In the genomic region with DNA sequence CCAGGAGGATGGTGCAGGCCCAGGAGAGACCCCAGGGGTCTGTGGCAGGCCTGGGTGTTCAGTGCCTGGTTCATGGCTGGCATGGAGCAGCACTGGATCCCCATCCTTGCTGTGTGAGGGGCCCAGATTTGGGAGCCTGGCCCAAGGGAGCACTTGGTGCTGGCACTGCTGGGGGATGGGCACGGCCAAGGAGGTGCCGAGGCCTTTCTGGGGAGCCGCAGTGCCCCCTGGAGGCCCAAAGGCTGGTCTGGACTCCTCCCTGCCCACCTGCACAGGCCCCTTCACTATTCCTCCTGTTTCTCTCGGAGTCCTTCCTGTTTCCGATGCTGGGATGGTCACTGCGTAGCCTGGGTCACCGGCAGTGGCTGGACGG, we compare ENCODE assay signal across 11 cellular contexts. TPM values are rescaled to one million over a fixed set of nuclear protein-coding genes. Genes with fewer than 3 reads are reported as not detected.
A peak's percentile ranks its signal among the peaks of the same experiment; 100 is the strongest.
DNase-seq lines count a peak whose midpoint lies in the region; ATAC-seq, FAIRE-seq and TF ChIP-seq lines count a peak whose summit lies in the region.
"Had no signal": no experiment of that assay in that cellular context is flagged by ENCODE, and none has a peak within 500 bp of the region (broad histone marks: within the 10 kb centered on the region; RNA-seq: fewer than 3 reads in every experiment).

No MANE protein-coding gene starts in this region.

- no peak for TF ChIP-seq POLR2A in HepG2 (IDR thresholded peaks at IDR 0.05; ENCODE audit: insufficient read depth in 1 of 2, low read depth in 2 of 2, low read length in 2 of 2)
- TF ChIP-seq POLR2A in esophagus muscularis mucosa (IDR thresholded peaks at IDR 0.05; ENCODE audit: low read depth): no peak

- no peaks in the 10 kb centered on the region for H3K27me3 ChIP-seq in HAP-1 (ENCODE audit: low read depth)
- H3K27me3 ChIP-seq in HepG2 (ENCODE audit: control insufficient read depth in 1 of 2, insufficient read depth in 2 of 2, low read length in 2 of 2): no peaks in the 10 kb centered on the region
- no peaks in the 10 kb centered on the region for H3K27me3 ChIP-seq in esophagus muscularis mucosa
- H3K27me3 ChIP-seq: upper lobe of left lung had no signal

- no peak overlapping the region for H3K4me3 Mint-ChIP-seq in activated CD8-positive, alpha-beta T cell treated with anti-CD3 and anti-CD28 coated beads, Interleukin-2, amount 10 ng/mL, durations not matched to agents 7 days and 5 days

- CTCF ChIA-PET in activated CD8-positive, alpha-beta T cell treated with anti-CD3 and anti-CD28 coated beads, Interleukin-2, amount 10 ng/mL, durations not matched to agents 7 days and 5 days (lab: Charles Lee): interaction anchor here (0.8 to 3.0 kb wide), 11 partner anchors 18 to 191 kb away, joined by 3 to 17 read pairs (median 5); no protein-coding TSS in a partner anchor
- CTCF ChIA-PET in HepG2 (lab: Yijun Ruan, JAX; ENCODE audit: low intra/inter-chr PET ratio, low total read pairs): interaction anchor here (1.6 to 2.5 kb wide), 2 partner anchors 53 to 147 kb away, joined by 5 to 17 read pairs; no protein-coding TSS in a partner anchor

- no peaks in the 10 kb centered on the region for H3K4me1 ChIP-seq in HAP-1
- peaks cover 33% of the 10 kb centered on the region for H3K4me1 ChIP-seq in HepG2 (ENCODE audit: insufficient read depth, low read length)
- H3K4me1 ChIP-seq in esophagus muscularis mucosa: peaks cover 16 to 39% (median 31%) of the 10 kb centered on the region in 4 donors

- peaks cover 18% of the 10 kb centered on the region for H3K4me1 Mint-ChIP-seq in activated CD8-positive, alpha-beta T cell treated with anti-CD3 and anti-CD28 coated beads, Interleukin-2, amount 10 ng/mL, durations not matched to agents 7 days and 5 days (ENCODE audit: low read depth)

- H3K4me3 ChIP-seq in HAP-1: peak overlapping the region; percentile 60
- peak overlapping the region in 1 of 3 experiments; percentile 76; a peak in 1 of 6 replicates for H3K4me3 ChIP-seq in HepG2 (replicated peaks in 1 of 3; ENCODE audit: insufficient read depth in 1 of 3, low read depth in 2 of 3, low read length in 3 of 3)
- H3K4me3 ChIP-seq in esophagus muscularis mucosa: no peak overlapping the region
- H3K4me3 ChIP-seq: SJSA1 had no signal

- H3K27me3 Mint-ChIP-seq in activated CD8-positive, alpha-beta T cell treated with anti-CD3 and anti-CD28 coated beads, Interleukin-2, amount 10 ng/mL, durations not matched to agents 7 days and 5 days (ENCODE audit: low read depth): peaks cover 6% of the 10 kb centered on the region

- peak overlapping the region; percentile 87 for H3K4me2 ChIP-seq in HepG2 (ENCODE audit: low read depth, low read length)

- TF ChIP-seq RAD21 in HepG2 (CRISPR knock-in tag; IDR thresholded peaks at IDR 0.05): no peak; the same call in 1 of the 2 replicates

- in situ Hi-C loops in HAP-1 (cut with MboI; ENCODE audit: low sequenced_read_pairs): loop anchor here (10.0 to 25.0 kb wide), 2 partner anchors 147 to 399 kb away; no protein-coding TSS in a partner anchor
- in situ Hi-C loops in HepG2 (cut with HindIII; ENCODE audit: extremely low pct_ligation_motif_present, low pct_unique_long_range_greater_than_20kb): no loop called here

- H3K27ac Mint-ChIP-seq in activated CD8-positive, alpha-beta T cell treated with anti-CD3 and anti-CD28 coated beads, Interleukin-2, amount 10 ng/mL, durations not matched to agents 7 days and 5 days: no peak overlapping the region

- no peak for TF ChIP-seq EP300 in HepG2 (IDR thresholded peaks at IDR 0.05; ENCODE audit: low read depth in 2 of 2, low read length in 2 of 2)
- TF ChIP-seq EP300 in HepG2 (CRISPR knock-in tag; IDR thresholded peaks at IDR 0.05; ENCODE audit: borderline replicate concordance): no peak
- no peak for TF ChIP-seq EP300 in esophagus muscularis mucosa (IDR thresholded peaks at IDR 0.05)

- WGBS in HepG2 (ENCODE audit: low lambda C conversion rate): 84% methylated on average over 5 of the region's 8 CpGs
- WGBS in esophagus muscularis mucosa: 84% methylated on average over 5 of the region's 8 CpGs

- peaks cover 7% of the 10 kb centered on the region for H3K79me2 ChIP-seq in HepG2 (ENCODE audit: insufficient read depth, low read length)

- DNase-seq in DMS79 treated with DMSO at 0.1 percent for 48 hours (lab: John Stamatoyannopoulos, UW) (peak; percentile 87), HAP-1 (ENCODE audit: low spot score in 2 of 2) (peak in 1 of 2 experiments; percentile 68), HepG2 (ENCODE audit: low spot score) (no peak), GOT3 (lab: John Stamatoyannopoulos, UW) (no peak), esophagus muscularis mucosa (ENCODE audit: extremely low spot score) (no peak)
- DNase-seq in activated CD8-positive, alpha-beta T cell treated with anti-CD3 and anti-CD28 coated beads, Interleukin-2, amount 10 ng/mL, durations not matched to agents 7 days and 5 days: peak; percentile 42

- intact Hi-C loops in HepG2 (cut with micrococcal nuclease; ENCODE audit: unreplicated experiment): loop anchor here (2.0 kb wide), 1 partner anchor 147 kb away; no protein-coding TSS in a partner anchor
- intact Hi-C loops in esophagus muscularis mucosa (cut with DNase I): no loop called here

- no peak for FAIRE-seq in HepG2 (lab: Jason Lieb, UNC)

- H2AFZ ChIP-seq in HepG2 (ENCODE audit: low read length): no peak overlapping the region

- H4K20me1 ChIP-seq in HepG2 (ENCODE audit: insufficient read depth, low read length): peaks cover 18% of the 10 kb centered on the region; the same call in 1 of the 2 replicates

- ATAC-seq in activated CD8-positive, alpha-beta T cell treated with anti-CD3 and anti-CD28 coated beads, Interleukin-2, amount 10 ng/mL, durations not matched to agents 7 days and 5 days: no peak
- ATAC-seq in HepG2 (peak; percentile 36), GM18520 (IDR thresholded peaks at IDR 0.05; ENCODE audit: unreplicated experiment) (no peak), GM19463 (IDR thresholded peaks at IDR 0.05; ENCODE audit: unreplicated experiment) (no peak)

- POLR2A ChIA-PET in activated CD8-positive, alpha-beta T cell treated with anti-CD3 and anti-CD28 coated beads, Interleukin-2, amount 10 ng/mL, durations not matched to agents 7 days and 5 days (lab: Charles Lee): no interaction called here
- POLR2A ChIA-PET in HepG2 (lab: Yijun Ruan, JAX): no interaction called here

- H3K27ac ChIP-seq in HepG2 (ENCODE audit: extremely low read length, insufficient read depth, low read length) (no peak overlapping the region), esophagus muscularis mucosa (replicated peaks in 1 of 4) (no peak overlapping the region)
- H3K27ac ChIP-seq: SJSA1, upper lobe of left lung had no signal

- H3K36me3 Mint-ChIP-seq in activated CD8-positive, alpha-beta T cell treated with anti-CD3 and anti-CD28 coated beads, Interleukin-2, amount 10 ng/mL, durations not matched to agents 7 days and 5 days (ENCODE audit: low read depth): no peaks in the 10 kb centered on the region

- H3K9me3 ChIP-seq in HAP-1: no peaks in the 10 kb centered on the region
- H3K9me3 ChIP-seq in HepG2 (ENCODE audit: low read length): no peaks in the 10 kb centered on the region
- H3K9me3 ChIP-seq in esophagus muscularis mucosa: no peaks in the 10 kb centered on the region
- H3K9me3 ChIP-seq: SJSA1, upper lobe of left lung had no signal

- peak; percentile 67 for TF ChIP-seq CTCF in HepG2 (CRISPR knock-in tag; IDR thresholded peaks at IDR 0.05)
- TF ChIP-seq CTCF in esophagus muscularis mucosa (IDR thresholded peaks at IDR 0.05): no peak

- no peaks in the 10 kb centered on the region for H3K9me3 Mint-ChIP-seq in activated CD8-positive, alpha-beta T cell treated with anti-CD3 and anti-CD28 coated beads, Interleukin-2, amount 10 ng/mL, durations not matched to agents 7 days and 5 days (ENCODE audit: insufficient read depth)

- H3K36me3 ChIP-seq in HAP-1 (replicated peaks): peaks cover 7% of the 10 kb centered on the region
- H3K36me3 ChIP-seq in HepG2 (replicated peaks in 1 of 2; ENCODE audit: control insufficient read depth in 1 of 2, insufficient read depth in 2 of 2, low read length in 2 of 2): peaks cover 0 to 10% of the 10 kb centered on the region in 2 experiments; a peak in 1 of 5 replicates
- peaks cover 0 to 21% (median 4%) of the 10 kb centered on the region in 4 donors for H3K36me3 ChIP-seq in esophagus muscularis mucosa
- H3K36me3 ChIP-seq: SJSA1 had no signal

- no TSS peak for BruUV-seq in HepG2 (replicated peaks; lab: Mats Ljungman, UMichigan)

- H3K9ac ChIP-seq in HepG2 (ENCODE audit: insufficient read depth, low read depth, low read length): no peak overlapping the region

RNA-seq across cellular contexts. Expression of gene LRCOL1, which starts 48.6 kb away (rescaled TPM):
- total RNA-seq in activated CD8-positive, alpha-beta T cell treated with anti-CD3 and anti-CD28 coated beads, Interleukin-2, amount 10 ng/mL, durations not matched to agents 7 days and 5 days: not detected
- total RNA-seq in HepG2 (2016; rRNA removed; fragmentation: Illumina TruSeq; extraction: Trizol) (not detected in 2 replicates), esophagus muscularis mucosa (not detected)
- total RNA-seq in HepG2 (2016; cell fraction: cytosol; rRNA removed; fragmentation: Illumina TruSeq; extraction: Trizol; ENCODE audit: low read depth): not detected in 2 replicates
- not detected in 2 replicates for total RNA-seq in HepG2 (2016; cell fraction: insoluble cytoplasmic fraction; rRNA removed; fragmentation: Illumina TruSeq; extraction: Trizol)
- total RNA-seq in HepG2 (2016; cell fraction: membrane; rRNA removed; fragmentation: Illumina TruSeq; extraction: Trizol): not detected in 2 replicates
- not detected in 2 replicates for total RNA-seq in HepG2 (2016; cell fraction: nucleus; rRNA removed; fragmentation: Illumina TruSeq; extraction: Trizol)
- 0.14 TPM in 1 of 2 replicates, not detected in the other for polyA plus RNA-seq in HepG2 (2011; rRNA removed)
- polyA plus RNA-seq in HepG2 (2011; cell fraction: cytosol; rRNA removed): 0.05 and 0.09 TPM in 2 replicates
- 0.57 TPM in 1 of 2 replicates, not detected in the other for polyA plus RNA-seq in HepG2 (2011; cell fraction: nucleus; rRNA removed)
- not detected in 2 replicates for polyA plus RNA-seq in HepG2 (2012)
- not detected in 2 replicates for polyA plus RNA-seq in HepG2 (2016; cell fraction: cytosol; fragmentation: Illumina TruSeq; extraction: Trizol; ENCODE audit: low read depth)
- not detected in 2 replicates for polyA plus RNA-seq in HepG2 (2016; cell fraction: insoluble cytoplasmic fraction; fragmentation: Illumina TruSeq; extraction: Trizol; ENCODE audit: low read depth)
- not detected in 2 replicates for polyA plus RNA-seq in HepG2 (2016; cell fraction: membrane; fragmentation: Illumina TruSeq; extraction: Trizol; ENCODE audit: low read depth)
- not detected in 2 replicates for polyA plus RNA-seq in HepG2 (2016; cell fraction: nucleus; fragmentation: Illumina TruSeq; extraction: Trizol; ENCODE audit: insufficient read depth, low read depth)
- not detected in 2 replicates for polyA minus RNA-seq in HepG2 (2011; rRNA and poly(A)+ RNA removed; ENCODE audit: low replicate concordance)
- polyA minus RNA-seq in HepG2 (2011; cell fraction: cytosol; rRNA and poly(A)+ RNA removed): not detected in 2 replicates
- polyA minus RNA-seq in HepG2 (2011; cell fraction: nucleus; rRNA and poly(A)+ RNA removed): not detected in 2 replicates
- total RNA-seq: left colon, SJSA1 had no signal

RNA-seq across cellular contexts. Expression of gene P2RX2, which starts 56.8 kb away (rescaled TPM):
- total RNA-seq in activated CD8-positive, alpha-beta T cell treated with anti-CD3 and anti-CD28 coated beads, Interleukin-2, amount 10 ng/mL, durations not matched to agents 7 days and 5 days: not detected
- total RNA-seq in HepG2 (2016; rRNA removed; fragmentation: Illumina TruSeq; extraction: Trizol) (not detected in 2 replicates), esophagus muscularis mucosa (1 to 10 TPM; 1.7 to 4.1 (median 3.7) TPM)
- total RNA-seq in HepG2 (2016; cell fraction: cytosol; rRNA removed; fragmentation: Illumina TruSeq; extraction: Trizol; ENCODE audit: low read depth): not detected in 2 replicates
- total RNA-seq in HepG2 (2016; cell fraction: insoluble cytoplasmic fraction; rRNA removed; fragmentation: Illumina TruSeq; extraction: Trizol): not detected in 2 replicates
- total RNA-seq in HepG2 (2016; cell fraction: membrane; rRNA removed; fragmentation: Illumina TruSeq; extraction: Trizol): not detected in 2 replicates
- not detected in 2 replicates for total RNA-seq in HepG2 (2016; cell fraction: nucleus; rRNA removed; fragmentation: Illumina TruSeq; extraction: Trizol)
- not detected in 2 replicates for polyA plus RNA-seq in HepG2 (2011; rRNA removed)
- not detected in 2 replicates for polyA plus RNA-seq in HepG2 (2011; cell fraction: cytosol; rRNA removed)
- not detected in 2 replicates for polyA plus RNA-seq in HepG2 (2011; cell fraction: nucleus; rRNA removed)
- not detected in 2 replicates for polyA plus RNA-seq in HepG2 (2012)
- not detected in 2 replicates for polyA plus RNA-seq in HepG2 (2016; cell fraction: cytosol; fragmentation: Illumina TruSeq; extraction: Trizol; ENCODE audit: low read depth)
- polyA plus RNA-seq in HepG2 (2016; cell fraction: insoluble cytoplasmic fraction; fragmentation: Illumina TruSeq; extraction: Trizol; ENCODE audit: low read depth): not detected in 2 replicates
- not detected in 2 replicates for polyA plus RNA-seq in HepG2 (2016; cell fraction: membrane; fragmentation: Illumina TruSeq; extraction: Trizol; ENCODE audit: low read depth)
- polyA plus RNA-seq in HepG2 (2016; cell fraction: nucleus; fragmentation: Illumina TruSeq; extraction: Trizol; ENCODE audit: insufficient read depth, low read depth): not detected in 2 replicates
- polyA minus RNA-seq in HepG2 (2011; rRNA and poly(A)+ RNA removed; ENCODE audit: low replicate concordance): not detected in 2 replicates
- not detected in 2 replicates for polyA minus RNA-seq in HepG2 (2011; cell fraction: cytosol; rRNA and poly(A)+ RNA removed)
- not detected in 2 replicates for polyA minus RNA-seq in HepG2 (2011; cell fraction: nucleus; rRNA and poly(A)+ RNA removed)
- total RNA-seq: SJSA1 had no signal

Comparison
In these comparisons a context has a peak if more than half of its experiments do, and no peak if none do; other contexts are left out.
1. DNase-seq: peak in DMS79 treated with DMSO at 0.1 percent for 48 hours (single experiment) and activated CD8-positive, alpha-beta T cell treated with anti-CD3 and anti-CD28 coated beads, Interleukin-2, amount 10 ng/mL, durations not matched to agents 7 days and 5 days (single experiment); none in HepG2 (single experiment), GOT3 (single experiment) and esophagus muscularis mucosa (single experiment).